Comparison of ENCODE assay signal across 24 cellular contexts in the genomic region with DNA sequence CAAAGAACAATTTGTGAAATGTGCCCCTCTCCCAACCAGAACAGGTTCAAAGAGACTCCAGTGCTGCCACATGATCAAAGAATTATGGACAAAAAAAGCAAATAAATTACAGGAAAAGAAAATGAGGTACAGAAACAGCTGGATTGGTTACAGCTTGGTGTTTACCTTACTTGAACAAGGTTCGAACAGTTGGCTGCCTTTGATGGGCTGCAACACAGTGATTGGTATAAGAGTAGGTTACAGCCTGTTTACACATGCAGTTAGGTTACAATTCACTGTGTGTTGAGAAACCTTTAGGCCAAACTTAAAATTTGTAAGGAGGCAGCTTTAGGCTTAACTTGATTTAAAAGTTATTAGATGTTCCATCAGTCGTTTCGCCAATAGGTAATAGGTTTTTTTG.
"Had no signal": no experiment of that assay in that cellular context is flagged by ENCODE, and none has a peak within 500 bp of the region (broad histone marks: within the 10 kb centered on the region; RNA-seq: fewer than 3 reads in every experiment).

No MANE protein-coding gene starts in this region.

- H3K9me3 Mint-ChIP-seq: dendritic cell treated with granulocyte-macrophage colony-stimulating factor and Interleukin-4, amounts not matched to agents 40 ng/mL and 50 ng/mL, for 4 days; effector memory CD8-positive, alpha-beta T cell; endodermal cell; mesothelial cell of epicardium; naive B cell had no signal

- ATAC-seq: effector memory CD8-positive, alpha-beta T cell; esophagus mucosa; gastrocnemius medialis; heart right ventricle; left cardiac atrium; lower lobe of right lung; mucosa of descending colon had no signal

- H3K27me3 Mint-ChIP-seq: dendritic cell treated with granulocyte-macrophage colony-stimulating factor and Interleukin-4, amounts not matched to agents 40 ng/mL and 50 ng/mL, for 4 days had no signal

- H3K27ac ChIP-seq: colonic mucosa, epithelial cell of prostate, esophagus squamous epithelium, gastrocnemius medialis, heart right ventricle, left ventricle myocardium inferior, lower lobe of right lung had no signal

- H3K27me3 ChIP-seq: colonic mucosa, esophagus squamous epithelium, gastrocnemius medialis, heart right ventricle had no signal

- H3K4me3 ChIP-seq: colonic mucosa, esophagus squamous epithelium, gastrocnemius medialis, heart right ventricle, left ventricle myocardium inferior, lower lobe of right lung, mucosa of descending colon had no signal

- DNase-seq: colonic mucosa; cortex of kidney; effector CD8-positive, alpha-beta T cell; effector memory CD8-positive, alpha-beta T cell; endodermal cell; erythroblast; esophagus squamous epithelium; foreskin fibroblast; foreskin melanocyte; gastrocnemius medialis; glutamatergic neuron; head of caudate nucleus; heart right ventricle; hippocampal formation; left cardiac atrium; left ventricle myocardium inferior; lower lobe of right lung; mesenchymal stem cell; mucosa of descending colon; naive B cell had no signal

- H3K36me3 ChIP-seq: colonic mucosa, esophagus squamous epithelium, gastrocnemius medialis, lower lobe of right lung had no signal

- H3K27ac Mint-ChIP-seq: dendritic cell treated with granulocyte-macrophage colony-stimulating factor and Interleukin-4, amounts not matched to agents 40 ng/mL and 50 ng/mL, for 4 days; effector memory CD8-positive, alpha-beta T cell; endodermal cell; mesothelial cell of epicardium; naive B cell had no signal

- H3K9me3 ChIP-seq: colonic mucosa, esophagus squamous epithelium, gastrocnemius medialis, left ventricle myocardium inferior, lower lobe of right lung, mucosa of descending colon had no signal

- H3K36me3 Mint-ChIP-seq: mesothelial cell of epicardium, naive B cell had no signal

- H3K4me3 Mint-ChIP-seq: dendritic cell treated with granulocyte-macrophage colony-stimulating factor and Interleukin-4, amounts not matched to agents 40 ng/mL and 50 ng/mL, for 4 days; effector memory CD8-positive, alpha-beta T cell; endodermal cell; mesothelial cell of epicardium had no signal
